Comparison of ENCODE assay signal across 8 cellular contexts in genomic region chr22:23315341-23315917, GRCh38.
DNase-seq lines count a peak whose midpoint lies in the region; ATAC-seq, FAIRE-seq and TF ChIP-seq lines count a peak whose summit lies in the region.

No MANE protein-coding gene starts in this region.

- H3K79me2 ChIP-seq in fibroblast of lung (ENCODE audit: control insufficient read depth, insufficient read depth, low read length) (no peaks in the 10 kb centered on the region), osteoblast (ENCODE audit: insufficient read depth, low read length) (no peaks in the 10 kb centered on the region)

- H3K9ac ChIP-seq in fibroblast of lung (ENCODE audit: insufficient read depth, low read length), result no peak overlapping the region

- H2AFZ ChIP-seq in fibroblast of lung (ENCODE audit: low read length), result no peak overlapping the region
- no peak overlapping the region for H2AFZ ChIP-seq in osteoblast (ENCODE audit: low read length)

- H3K4me1 ChIP-seq in fibroblast of lung (ENCODE audit: control insufficient read depth, extremely low read depth, insufficient read depth, low read length) (no peaks in the 10 kb centered on the region), osteoblast (ENCODE audit: insufficient read depth, low read length) (no peaks in the 10 kb centered on the region)

- ATAC-seq in GM18519 (IDR thresholded peaks at IDR 0.05; ENCODE audit: low FRiP score, unreplicated experiment), result no peak

- TF ChIP-seq CTCF in fibroblast of lung (conservative IDR thresholded peaks at IDR 0.05 in 1 of 2, IDR thresholded peaks at IDR 0.05 in 1 of 2; ENCODE audit: low read depth in 1 of 2, low read length in 2 of 2), result peak; percentile 57 to 62
- TF ChIP-seq CTCF in osteoblast (IDR thresholded peaks at IDR 0.05; ENCODE audit: extremely low read depth, low read depth, low read length), result peak; percentile 61

- H3K36me3 ChIP-seq in fibroblast of lung (ENCODE audit: control insufficient read depth, insufficient read depth, low read length) (no peaks in the 10 kb centered on the region), osteoblast (ENCODE audit: insufficient read depth, low read length) (no peaks in the 10 kb centered on the region)

- H3K4me3 ChIP-seq in fibroblast of lung (replicated peaks in 1 of 4; ENCODE audit: control extremely low read depth in 1 of 4, insufficient read depth in 1 of 4, low read depth in 3 of 4, low read length in 4 of 4) (no peak overlapping the region), osteoblast (ENCODE audit: insufficient read depth, low read length) (no peak overlapping the region)

- H3K27me3 ChIP-seq in fibroblast of lung (ENCODE audit: control insufficient read depth, insufficient read depth, low read length) (no peaks in the 10 kb centered on the region), osteoblast (ENCODE audit: insufficient read depth, low read length) (no peaks in the 10 kb centered on the region)

- H3K4me2 ChIP-seq in fibroblast of lung (ENCODE audit: extremely low read depth, insufficient read depth, low read length) (no peak overlapping the region), osteoblast (ENCODE audit: insufficient read depth, low read length) (peak overlapping the region; percentile 23)

- no peaks in the 10 kb centered on the region for H4K20me1 ChIP-seq in fibroblast of lung (ENCODE audit: control insufficient read depth, extremely low read depth, insufficient read depth, low read length)
- H4K20me1 ChIP-seq in osteoblast (ENCODE audit: insufficient read depth, low read length), result no peaks in the 10 kb centered on the region

- H3K9me3 ChIP-seq in fibroblast of lung (ENCODE audit: control insufficient read depth, insufficient read depth, low read depth, low read length), result no peaks in the 10 kb centered on the region
- H3K9me3 ChIP-seq in osteoblast (ENCODE audit: low read depth, low read length), result no peaks in the 10 kb centered on the region

- no peak for FAIRE-seq in urothelium cell line (lab: Jason Lieb, UNC)

- DNase-seq in AG08395 (ENCODE audit: low spot score), result peak; percentile 66
- DNase-seq in GM19238 (ENCODE audit: insufficient read length, low spot score), result peak; percentile 58
- DNase-seq in NOMO-1 (lab: John Stamatoyannopoulos, UW; ENCODE audit: unreplicated experiment in 2 of 2), result peak; percentile 23 to 41
- DNase-seq in activated T-cell treated with anti-CD3 and anti-CD28 coated beads, Interleukin-2, amount 50 U/mL, for 1 hour, result peak; percentile 71
- peak; percentile 71 to 76 for DNase-seq in fibroblast of lung (ENCODE audit: low read depth in 2 of 2)
- peak; percentile 88 for DNase-seq in osteoblast (ENCODE audit: insufficient read length, low spot score, missing footprints)
- DNase-seq in urothelium cell line (ENCODE audit: low spot score), result peak; percentile 79

- H3K27ac ChIP-seq in fibroblast of lung (ENCODE audit: insufficient read depth, low read length), result no peak overlapping the region
- H3K27ac ChIP-seq in osteoblast (ENCODE audit: low read depth, low read length), result no peak overlapping the region

Comparison
In these comparisons a context has a peak if more than half of its experiments do, and no peak if none do; other contexts are left out.
1. DNase-seq: peak in every context shown above with its lines; median percentile 88 in osteoblast; 79 in urothelium cell line; 74 in fibroblast of lung; 71 in activated T-cell treated with anti-CD3 and anti-CD28 coated beads, Interleukin-2, amount 50 U/mL, for 1 hour; 66 in AG08395; 58 in GM19238; 32 in NOMO-1.